Comparison of ENCODE assay signal across 15 cellular contexts in genomic region chr18:79191956-79192355, GRCh38.
"Had no signal": no experiment of that assay in that cellular context is flagged by ENCODE, and none has a peak within 500 bp of the region (broad histone marks: within the 10 kb centered on the region; RNA-seq: fewer than 3 reads in every experiment).

No MANE protein-coding gene starts in this region.

- H3K9me3 Mint-ChIP-seq: naive thymus-derived CD8-positive, alpha-beta T cell; stimulated activated naive B cell treated with anti-CD40 and anti-IgM and Interleukin-4, amounts not matched to agents 10 μg/mL and 1 μg/mL and 100 μg/mL, for 72 hours had no signal

- H3K27me3 ChIP-seq: body of pancreas, colonic mucosa, left lung had no signal

- H3K4me1 ChIP-seq: body of pancreas, colonic mucosa, left lung had no signal

- H3K4me3 Mint-ChIP-seq: activated naive CD8-positive, alpha-beta T cell; naive thymus-derived CD8-positive, alpha-beta T cell; stimulated activated naive B cell treated with anti-CD40 and anti-IgM and Interleukin-4, amounts not matched to agents 10 μg/mL and 1 μg/mL and 100 μg/mL, for 72 hours had no signal

- H3K27ac Mint-ChIP-seq: activated naive CD8-positive, alpha-beta T cell; naive thymus-derived CD8-positive, alpha-beta T cell; stimulated activated naive B cell treated with anti-CD40 and anti-IgM and Interleukin-4, amounts not matched to agents 10 μg/mL and 1 μg/mL and 100 μg/mL, for 72 hours had no signal

- FAIRE-seq: kidney had no signal

- DNase-seq: activated gamma-delta T cell treated with Interleukin-2 at 50 U/mL for 16 hours; amniotic stem cell; body of pancreas; caudate nucleus; colonic mucosa; effector CD4-positive, alpha-beta T cell; foreskin fibroblast; hippocampal formation; kidney; left lung; naive thymus-derived CD8-positive, alpha-beta T cell; retina; stimulated activated CD4-positive, alpha-beta T cell treated with anti-CD3 and anti-CD28 coated beads, Interleukin-2, amount 100 ng/mL, for 48 hours; stimulated activated naive B cell treated with anti-CD40 and anti-IgM and Interleukin-4, amounts not matched to agents 10 μg/mL and 1 μg/mL and 100 μg/mL, for 72 hours had no signal

- ATAC-seq: body of pancreas; left lung; naive thymus-derived CD8-positive, alpha-beta T cell; stimulated activated naive B cell treated with anti-CD40 and anti-IgM and Interleukin-4, amounts not matched to agents 10 μg/mL and 1 μg/mL and 100 μg/mL, for 72 hours had no signal

- H3K36me3 ChIP-seq: colonic mucosa had no signal

- H3K27ac ChIP-seq: body of pancreas, colonic mucosa, left lung had no signal

- H3K27me3 Mint-ChIP-seq: activated naive CD8-positive, alpha-beta T cell; naive thymus-derived CD8-positive, alpha-beta T cell; stimulated activated naive B cell treated with anti-CD40 and anti-IgM and Interleukin-4, amounts not matched to agents 10 μg/mL and 1 μg/mL and 100 μg/mL, for 72 hours had no signal

- H3K4me1 Mint-ChIP-seq: stimulated activated naive B cell treated with anti-CD40 and anti-IgM and Interleukin-4, amounts not matched to agents 10 μg/mL and 1 μg/mL and 100 μg/mL, for 72 hours had no signal

- H3K4me3 ChIP-seq: body of pancreas, colonic mucosa, left lung had no signal

- H3K9me3 ChIP-seq: body of pancreas, colonic mucosa, left lung had no signal
